ENCODE assay signal across 3 cellular contexts in the genomic region with DNA sequence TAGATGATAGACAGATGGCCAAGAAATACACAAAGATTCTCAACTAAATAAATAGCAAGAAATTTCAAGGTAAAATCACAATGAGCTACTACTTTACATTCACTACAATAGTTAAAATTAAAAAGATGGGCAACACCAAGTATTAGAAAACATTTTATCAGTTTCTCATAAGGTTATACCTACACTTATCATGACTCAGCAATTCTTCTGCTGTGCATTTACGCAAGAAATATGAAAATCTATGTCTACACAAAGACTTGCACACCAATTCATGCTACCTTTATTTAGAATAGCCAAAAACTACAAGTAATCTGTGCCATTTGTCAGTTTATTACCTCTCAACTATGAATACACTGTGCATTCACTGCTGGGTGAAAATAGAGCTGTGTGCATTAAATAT.
TF ChIP-seq lines count a peak whose summit lies in the region.

No MANE protein-coding gene starts in this region.

TF ChIP-seq in A549, 52 proteins besides CTCF, POLR2A, EP300 and RAD21 (continued from another document):
- TF ChIP-seq, protein P1, sequence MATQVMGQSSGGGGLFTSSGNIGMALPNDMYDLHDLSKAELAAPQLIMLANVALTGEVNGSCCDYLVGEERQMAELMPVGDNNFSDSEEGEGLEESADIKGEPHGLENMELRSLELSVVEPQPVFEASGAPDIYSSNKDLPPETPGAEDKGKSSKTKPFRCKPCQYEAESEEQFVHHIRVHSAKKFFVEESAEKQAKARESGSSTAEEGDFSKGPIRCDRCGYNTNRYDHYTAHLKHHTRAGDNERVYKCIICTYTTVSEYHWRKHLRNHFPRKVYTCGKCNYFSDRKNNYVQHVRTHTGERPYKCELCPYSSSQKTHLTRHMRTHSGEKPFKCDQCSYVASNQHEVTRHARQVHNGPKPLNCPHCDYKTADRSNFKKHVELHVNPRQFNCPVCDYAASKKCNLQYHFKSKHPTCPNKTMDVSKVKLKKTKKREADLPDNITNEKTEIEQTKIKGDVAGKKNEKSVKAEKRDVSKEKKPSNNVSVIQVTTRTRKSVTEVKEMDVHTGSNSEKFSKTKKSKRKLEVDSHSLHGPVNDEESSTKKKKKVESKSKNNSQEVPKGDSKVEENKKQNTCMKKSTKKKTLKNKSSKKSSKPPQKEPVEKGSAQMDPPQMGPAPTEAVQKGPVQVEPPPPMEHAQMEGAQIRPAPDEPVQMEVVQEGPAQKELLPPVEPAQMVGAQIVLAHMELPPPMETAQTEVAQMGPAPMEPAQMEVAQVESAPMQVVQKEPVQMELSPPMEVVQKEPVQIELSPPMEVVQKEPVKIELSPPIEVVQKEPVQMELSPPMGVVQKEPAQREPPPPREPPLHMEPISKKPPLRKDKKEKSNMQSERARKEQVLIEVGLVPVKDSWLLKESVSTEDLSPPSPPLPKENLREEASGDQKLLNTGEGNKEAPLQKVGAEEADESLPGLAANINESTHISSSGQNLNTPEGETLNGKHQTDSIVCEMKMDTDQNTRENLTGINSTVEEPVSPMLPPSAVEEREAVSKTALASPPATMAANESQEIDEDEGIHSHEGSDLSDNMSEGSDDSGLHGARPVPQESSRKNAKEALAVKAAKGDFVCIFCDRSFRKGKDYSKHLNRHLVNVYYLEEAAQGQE (IDR thresholded peaks at IDR 0.05) = no peak
- TF ChIP-seq MAFK (IDR thresholded peaks at IDR 0.05; ENCODE audit: partially characterized antibody) (peak; percentile 96), SMC3 (IDR thresholded peaks at IDR 0.05) (no peak), SREBF2 (IDR thresholded peaks at IDR 0.05) (no peak), NPAS2 (CRISPR knock-in tag; IDR thresholded peaks at IDR 0.05; ENCODE audit: borderline replicate concordance) (no peak), HOXA7 (CRISPR knock-in tag; IDR thresholded peaks at IDR 0.05) (no peak), MYC (IDR thresholded peaks at IDR 0.05; ENCODE audit: borderline replicate concordance, low read length) (no peak), NR3C1 (IDR thresholded peaks at IDR 0.05) (no peak)
- TF ChIP-seq, protein P2, sequence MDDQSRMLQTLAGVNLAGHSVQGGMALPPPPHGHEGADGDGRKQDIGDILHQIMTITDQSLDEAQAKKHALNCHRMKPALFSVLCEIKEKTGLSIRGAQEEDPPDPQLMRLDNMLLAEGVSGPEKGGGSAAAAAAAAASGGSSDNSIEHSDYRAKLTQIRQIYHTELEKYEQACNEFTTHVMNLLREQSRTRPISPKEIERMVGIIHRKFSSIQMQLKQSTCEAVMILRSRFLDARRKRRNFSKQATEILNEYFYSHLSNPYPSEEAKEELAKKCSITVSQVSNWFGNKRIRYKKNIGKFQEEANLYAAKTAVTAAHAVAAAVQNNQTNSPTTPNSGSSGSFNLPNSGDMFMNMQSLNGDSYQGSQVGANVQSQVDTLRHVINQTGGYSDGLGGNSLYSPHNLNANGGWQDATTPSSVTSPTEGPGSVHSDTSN (IDR thresholded peaks at IDR 0.05) = no peak
- TF ChIP-seq, protein P3, sequence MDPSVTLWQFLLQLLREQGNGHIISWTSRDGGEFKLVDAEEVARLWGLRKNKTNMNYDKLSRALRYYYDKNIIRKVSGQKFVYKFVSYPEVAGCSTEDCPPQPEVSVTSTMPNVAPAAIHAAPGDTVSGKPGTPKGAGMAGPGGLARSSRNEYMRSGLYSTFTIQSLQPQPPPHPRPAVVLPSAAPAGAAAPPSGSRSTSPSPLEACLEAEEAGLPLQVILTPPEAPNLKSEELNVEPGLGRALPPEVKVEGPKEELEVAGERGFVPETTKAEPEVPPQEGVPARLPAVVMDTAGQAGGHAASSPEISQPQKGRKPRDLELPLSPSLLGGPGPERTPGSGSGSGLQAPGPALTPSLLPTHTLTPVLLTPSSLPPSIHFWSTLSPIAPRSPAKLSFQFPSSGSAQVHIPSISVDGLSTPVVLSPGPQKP (IDR thresholded peaks at IDR 0.05; ENCODE audit: low read depth, low read length) = no peak
TF ChIP-seq in A549: peak in this region for 2.

TF ChIP-seq in K562, 482 proteins besides CTCF, POLR2A, EP300 and RAD21 (continued from another document):
- TF ChIP-seq, protein P4, sequence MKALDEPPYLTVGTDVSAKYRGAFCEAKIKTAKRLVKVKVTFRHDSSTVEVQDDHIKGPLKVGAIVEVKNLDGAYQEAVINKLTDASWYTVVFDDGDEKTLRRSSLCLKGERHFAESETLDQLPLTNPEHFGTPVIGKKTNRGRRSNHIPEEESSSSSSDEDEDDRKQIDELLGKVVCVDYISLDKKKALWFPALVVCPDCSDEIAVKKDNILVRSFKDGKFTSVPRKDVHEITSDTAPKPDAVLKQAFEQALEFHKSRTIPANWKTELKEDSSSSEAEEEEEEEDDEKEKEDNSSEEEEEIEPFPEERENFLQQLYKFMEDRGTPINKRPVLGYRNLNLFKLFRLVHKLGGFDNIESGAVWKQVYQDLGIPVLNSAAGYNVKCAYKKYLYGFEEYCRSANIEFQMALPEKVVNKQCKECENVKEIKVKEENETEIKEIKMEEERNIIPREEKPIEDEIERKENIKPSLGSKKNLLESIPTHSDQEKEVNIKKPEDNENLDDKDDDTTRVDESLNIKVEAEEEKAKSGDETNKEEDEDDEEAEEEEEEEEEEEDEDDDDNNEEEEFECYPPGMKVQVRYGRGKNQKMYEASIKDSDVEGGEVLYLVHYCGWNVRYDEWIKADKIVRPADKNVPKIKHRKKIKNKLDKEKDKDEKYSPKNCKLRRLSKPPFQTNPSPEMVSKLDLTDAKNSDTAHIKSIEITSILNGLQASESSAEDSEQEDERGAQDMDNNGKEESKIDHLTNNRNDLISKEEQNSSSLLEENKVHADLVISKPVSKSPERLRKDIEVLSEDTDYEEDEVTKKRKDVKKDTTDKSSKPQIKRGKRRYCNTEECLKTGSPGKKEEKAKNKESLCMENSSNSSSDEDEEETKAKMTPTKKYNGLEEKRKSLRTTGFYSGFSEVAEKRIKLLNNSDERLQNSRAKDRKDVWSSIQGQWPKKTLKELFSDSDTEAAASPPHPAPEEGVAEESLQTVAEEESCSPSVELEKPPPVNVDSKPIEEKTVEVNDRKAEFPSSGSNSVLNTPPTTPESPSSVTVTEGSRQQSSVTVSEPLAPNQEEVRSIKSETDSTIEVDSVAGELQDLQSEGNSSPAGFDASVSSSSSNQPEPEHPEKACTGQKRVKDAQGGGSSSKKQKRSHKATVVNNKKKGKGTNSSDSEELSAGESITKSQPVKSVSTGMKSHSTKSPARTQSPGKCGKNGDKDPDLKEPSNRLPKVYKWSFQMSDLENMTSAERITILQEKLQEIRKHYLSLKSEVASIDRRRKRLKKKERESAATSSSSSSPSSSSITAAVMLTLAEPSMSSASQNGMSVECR (CRISPR knock-in tag; IDR thresholded peaks at IDR 0.05) = no peak
- TF ChIP-seq MAFK (IDR thresholded peaks at IDR 0.05; ENCODE audit: low read length) = peak; percentile 74
- peak; percentile 76 for TF ChIP-seq MAFF (IDR thresholded peaks at IDR 0.05; ENCODE audit: low read length)
- no peak for TF ChIP-seq CBX5 (IDR thresholded peaks at IDR 0.05; ENCODE audit: borderline replicate concordance, low read depth)
- TF ChIP-seq ETV6 (IDR thresholded peaks at IDR 0.05; ENCODE audit: borderline replicate concordance in 1 of 2, low read depth in 2 of 2, low read length in 1 of 2) = no peak
- no peak for TF ChIP-seq ETV6 (CRISPR knock-in tag; IDR thresholded peaks at IDR 0.05; ENCODE audit: borderline replicate concordance)

TF ChIP-seq in GM23338, 12 proteins besides CTCF, POLR2A, EP300 and RAD21 (continued from another document):
- no peak for TF ChIP-seq POLR2AphosphoS5 (IDR thresholded peaks at IDR 0.05; ENCODE audit: low read depth)
